ENCODE assay signal across 2 cellular contexts in genomic region chr15:73936181-73936580, GRCh38.
TF ChIP-seq lines count a peak whose summit lies in the region.

No MANE protein-coding gene starts in this region.

TF ChIP-seq in HEK293, 187 proteins besides CTCF, POLR2A, EP300 and RAD21 (continued from another document):
- TF ChIP-seq BCL6B (tag by site-specific recombination; IDR thresholded peaks at IDR 0.05) (no peak), ZNF274 (IDR thresholded peaks at IDR 0.05; ENCODE audit: low read length) (no peak), ZNF274 (tag by site-specific recombination; IDR thresholded peaks at IDR 0.05; ENCODE audit: borderline replicate concordance) (no peak), ZNF610 (tag by site-specific recombination; IDR thresholded peaks at IDR 0.05; ENCODE audit: borderline replicate concordance) (no peak), ZNF133 (tag by site-specific recombination; IDR thresholded peaks at IDR 0.05) (no peak), MYNN (tag by site-specific recombination; IDR thresholded peaks at IDR 0.05; ENCODE audit: borderline replicate concordance) (no peak), ZSCAN18 (tag by site-specific recombination; IDR thresholded peaks at IDR 0.05) (no peak)

TF ChIP-seq in SK-N-SH treated with all-trans-retinoic acid at 6 μM for 48 hours, 23 proteins besides CTCF, POLR2A, EP300 and RAD21 (continued from another document):
- no peak for TF ChIP-seq TSHZ2 (CRISPR knock-in tag; IDR thresholded peaks at IDR 0.05)
